11 cellular contexts compared by ENCODE assay signal in genomic region chr11:3626250-3626960, GRCh38. TPM values are rescaled to one million over a fixed set of nuclear protein-coding genes. Genes with fewer than 3 reads are reported as not detected.
A peak's percentile ranks its signal among the peaks of the same experiment; 100 is the strongest.
DNase-seq lines count a peak whose midpoint lies in the region; ATAC-seq and TF ChIP-seq lines count a peak whose summit lies in the region.
"Had no signal": no experiment of that assay in that cellular context is flagged by ENCODE, and none has a peak within 500 bp of the region (broad histone marks: within the 10 kb centered on the region; RNA-seq: fewer than 3 reads in every experiment).

No MANE protein-coding gene starts in this region.

- POLR2A ChIA-PET in WTC11 (lab: Charles Lee): no interaction called here

- peaks cover 5% of the 10 kb centered on the region for H3K27me3 Mint-ChIP-seq in GM23338 (ENCODE audit: insufficient read depth, low read depth, poor library complexity)
- H3K27me3 Mint-ChIP-seq in WTC11 (ENCODE audit: low read depth): no peaks in the 10 kb centered on the region
- H3K27me3 Mint-ChIP-seq in stimulated activated memory B cell treated with anti-CD40 and anti-IgM and Interleukin-4, amounts not matched to agents 10 μg/mL and 1 μg/mL and 100 μg/mL, for 72 hours: no peaks in the 10 kb centered on the region
- H3K27me3 Mint-ChIP-seq: activated CD4-positive, alpha-beta T cell treated with anti-CD3 and anti-CD28 coated beads, Interleukin-2, amount 10 ng/mL, durations not matched to agents 24 days and 14 days had no signal

- no peak overlapping the region for H3K4me2 ChIP-seq in GM23338

- H3K9me2 ChIP-seq in GM23338 (ENCODE audit: insufficient read depth): 0 out of 2 replicates have a peak, but pooled peaks cover 3% of the 10 kb centered on the region

- DNase-seq in GM23338 (ENCODE audit: low spot score) (peak; percentile 41), WTC11 (ENCODE audit: low spot score) (peak; percentile 26), iPS-NIHi11 (ENCODE audit: low spot score) (peak; percentile 43), breast epithelium (ENCODE audit: low spot score in 2 of 2) (no peak), SW480 (ENCODE audit: low spot score) (no peak), uterus (no peak)
- DNase-seq: activated CD4-positive, alpha-beta T cell treated with anti-CD3 and anti-CD28 coated beads, Interleukin-2, amount 10 ng/mL, durations not matched to agents 24 days and 14 days; effector CD4-positive, alpha-beta T cell; NCI-H446; stimulated activated naive B cell treated with anti-CD40 and anti-IgM and Interleukin-4, amounts not matched to agents 10 μg/mL and 1 μg/mL and 100 μg/mL, for 72 hours had no signal

- H3F3A ChIP-seq in GM23338 (replicated peaks; ENCODE audit: low read depth): no peaks in the 10 kb centered on the region

- ATAC-seq in GM23338 (peak; percentile 85), WTC11 (peak; percentile 94)
- peak; percentile 42 for ATAC-seq in stimulated activated memory B cell treated with anti-CD40 and anti-IgM and Interleukin-4, amounts not matched to agents 10 μg/mL and 1 μg/mL and 100 μg/mL, for 72 hours

- H3K36me3 ChIP-seq in GM23338 (ENCODE audit: insufficient read depth) (no peaks in the 10 kb centered on the region), breast epithelium (no peaks in the 10 kb centered on the region), uterus (no peaks in the 10 kb centered on the region)

- H3K9me3 Mint-ChIP-seq in GM23338 (no peaks in the 10 kb centered on the region), WTC11 (no peaks in the 10 kb centered on the region; the same call in 1 of the 2 replicates)
- H3K9me3 Mint-ChIP-seq in stimulated activated memory B cell treated with anti-CD40 and anti-IgM and Interleukin-4, amounts not matched to agents 10 μg/mL and 1 μg/mL and 100 μg/mL, for 72 hours: no peaks in the 10 kb centered on the region
- H3K9me3 Mint-ChIP-seq: activated CD4-positive, alpha-beta T cell treated with anti-CD3 and anti-CD28 coated beads, Interleukin-2, amount 10 ng/mL, durations not matched to agents 24 days and 14 days; stimulated activated naive B cell treated with anti-CD40 and anti-IgM and Interleukin-4, amounts not matched to agents 10 μg/mL and 1 μg/mL and 100 μg/mL, for 72 hours had no signal

- TF ChIP-seq POLR2A in breast epithelium (IDR thresholded peaks at IDR 0.05) (no peak), uterus (IDR thresholded peaks at IDR 0.05) (no peak)

- intact Hi-C loops in breast epithelium (cut with DNase I; ENCODE audit: low total_unique reads) (no loop called here), uterus (cut with DNase I; ENCODE audit: low total_unique reads) (no loop called here)

- H3K4me1 Mint-ChIP-seq in GM23338: no peaks in the 10 kb centered on the region; the same call in 2 of the 3 replicates
- no peaks in the 10 kb centered on the region for H3K4me1 Mint-ChIP-seq in WTC11
- no peaks in the 10 kb centered on the region for H3K4me1 Mint-ChIP-seq in stimulated activated memory B cell treated with anti-CD40 and anti-IgM and Interleukin-4, amounts not matched to agents 10 μg/mL and 1 μg/mL and 100 μg/mL, for 72 hours

- no peak overlapping the region for H3K4me3 ChIP-seq in GM23338
- peak overlapping the region in 1 of 3 donors; percentile 15 for H3K4me3 ChIP-seq in breast epithelium
- H3K4me3 ChIP-seq in uterus: no peak overlapping the region

- no peaks in the 10 kb centered on the region for H3K79me2 ChIP-seq in GM23338 (replicated peaks; ENCODE audit: insufficient read depth)

- H3K4me3 Mint-ChIP-seq in GM23338 (no peak overlapping the region), WTC11 (no peak overlapping the region)
- H3K4me3 Mint-ChIP-seq in stimulated activated memory B cell treated with anti-CD40 and anti-IgM and Interleukin-4, amounts not matched to agents 10 μg/mL and 1 μg/mL and 100 μg/mL, for 72 hours: no peak overlapping the region
- H3K4me3 Mint-ChIP-seq: activated CD4-positive, alpha-beta T cell treated with anti-CD3 and anti-CD28 coated beads, Interleukin-2, amount 10 ng/mL, durations not matched to agents 24 days and 14 days; stimulated activated naive B cell treated with anti-CD40 and anti-IgM and Interleukin-4, amounts not matched to agents 10 μg/mL and 1 μg/mL and 100 μg/mL, for 72 hours had no signal

- H3K36me3 Mint-ChIP-seq in GM23338 (ENCODE audit: low read depth) (no peaks in the 10 kb centered on the region; the same call in 2 of the 3 replicates), WTC11 (no peaks in the 10 kb centered on the region)
- no peaks in the 10 kb centered on the region for H3K36me3 Mint-ChIP-seq in stimulated activated memory B cell treated with anti-CD40 and anti-IgM and Interleukin-4, amounts not matched to agents 10 μg/mL and 1 μg/mL and 100 μg/mL, for 72 hours
- H3K36me3 Mint-ChIP-seq: stimulated activated naive B cell treated with anti-CD40 and anti-IgM and Interleukin-4, amounts not matched to agents 10 μg/mL and 1 μg/mL and 100 μg/mL, for 72 hours had no signal

- H3K4me1 ChIP-seq in GM23338 (ENCODE audit: insufficient read depth) (no peaks in the 10 kb centered on the region), breast epithelium (no peaks in the 10 kb centered on the region), uterus (no peaks in the 10 kb centered on the region)

- H3K27ac Mint-ChIP-seq in GM23338 (no peak overlapping the region), WTC11 (no peak overlapping the region)
- H3K27ac Mint-ChIP-seq in stimulated activated memory B cell treated with anti-CD40 and anti-IgM and Interleukin-4, amounts not matched to agents 10 μg/mL and 1 μg/mL and 100 μg/mL, for 72 hours: no peak overlapping the region
- H3K27ac Mint-ChIP-seq: activated CD4-positive, alpha-beta T cell treated with anti-CD3 and anti-CD28 coated beads, Interleukin-2, amount 10 ng/mL, durations not matched to agents 24 days and 14 days; stimulated activated naive B cell treated with anti-CD40 and anti-IgM and Interleukin-4, amounts not matched to agents 10 μg/mL and 1 μg/mL and 100 μg/mL, for 72 hours had no signal

- no peak overlapping the region for H2AFZ ChIP-seq in GM23338

- CTCF ChIA-PET in WTC11 (lab: Charles Lee): interaction anchor here (0.6 to 1.7 kb wide), 2 partner anchors 17 to 150 kb away, joined by 3 to 4 read pairs; no protein-coding TSS in a partner anchor

- no peaks in the 10 kb centered on the region for H4K20me1 ChIP-seq in GM23338 (replicated peaks; ENCODE audit: insufficient read depth)

- H3K27me3 ChIP-seq in GM23338 (ENCODE audit: insufficient read depth): no peaks in the 10 kb centered on the region
- no peaks in the 10 kb centered on the region for H3K27me3 ChIP-seq in breast epithelium
- H3K27me3 ChIP-seq in uterus: no peaks in the 10 kb centered on the region

- TF ChIP-seq CTCF in GM23338 (conservative IDR thresholded peaks at IDR 0.05; ENCODE audit: low read depth in 2 of 2): peak; percentile 32 to 69
- TF ChIP-seq CTCF in WTC11 (IDR thresholded peaks at IDR 0.05): no peak
- TF ChIP-seq CTCF in breast epithelium (IDR thresholded peaks at IDR 0.05): no peak
- TF ChIP-seq CTCF in uterus (IDR thresholded peaks at IDR 0.05): no peak

- H3K9me3 ChIP-seq in breast epithelium (no peaks in the 10 kb centered on the region), uterus (no peaks in the 10 kb centered on the region)

- no peak overlapping the region for H3K27ac ChIP-seq in GM23338 (ENCODE audit: low read depth)
- H3K27ac ChIP-seq in breast epithelium: no peak overlapping the region
- no peak overlapping the region for H3K27ac ChIP-seq in uterus

TF ChIP-seq in GM23338, 12 proteins besides CTCF, POLR2A, EP300 and RAD21 (continues in another document):
- TF ChIP-seq ZNF331 (CRISPR knock-in tag; IDR thresholded peaks at IDR 0.05; ENCODE audit: low read depth) (no peak), POLR2AphosphoS5 (IDR thresholded peaks at IDR 0.05; ENCODE audit: low read depth) (no peak), JUNB (IDR thresholded peaks at IDR 0.05; ENCODE audit: unreplicated experiment) (no peak), EZH2 (IDR thresholded peaks at IDR 0.05; ENCODE audit: low read depth, unreplicated experiment) (no peak)

TF ChIP-seq in WTC11, 78 proteins besides CTCF, POLR2A, EP300 and RAD21 (continues in another document):
- TF ChIP-seq NFYB (CRISPR knock-in tag; conservative IDR thresholded peaks at IDR 0.05; ENCODE audit: low read depth): no peak
- TF ChIP-seq NFATC4 (CRISPR knock-in tag; IDR thresholded peaks at IDR 0.05): no peak
- TF ChIP-seq, protein P1, sequence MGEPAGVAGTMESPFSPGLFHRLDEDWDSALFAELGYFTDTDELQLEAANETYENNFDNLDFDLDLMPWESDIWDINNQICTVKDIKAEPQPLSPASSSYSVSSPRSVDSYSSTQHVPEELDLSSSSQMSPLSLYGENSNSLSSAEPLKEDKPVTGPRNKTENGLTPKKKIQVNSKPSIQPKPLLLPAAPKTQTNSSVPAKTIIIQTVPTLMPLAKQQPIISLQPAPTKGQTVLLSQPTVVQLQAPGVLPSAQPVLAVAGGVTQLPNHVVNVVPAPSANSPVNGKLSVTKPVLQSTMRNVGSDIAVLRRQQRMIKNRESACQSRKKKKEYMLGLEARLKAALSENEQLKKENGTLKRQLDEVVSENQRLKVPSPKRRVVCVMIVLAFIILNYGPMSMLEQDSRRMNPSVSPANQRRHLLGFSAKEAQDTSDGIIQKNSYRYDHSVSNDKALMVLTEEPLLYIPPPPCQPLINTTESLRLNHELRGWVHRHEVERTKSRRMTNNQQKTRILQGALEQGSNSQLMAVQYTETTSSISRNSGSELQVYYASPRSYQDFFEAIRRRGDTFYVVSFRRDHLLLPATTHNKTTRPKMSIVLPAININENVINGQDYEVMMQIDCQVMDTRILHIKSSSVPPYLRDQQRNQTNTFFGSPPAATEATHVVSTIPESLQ (CRISPR knock-in tag; IDR thresholded peaks at IDR 0.05): no peak
- TF ChIP-seq ZNF232 (CRISPR knock-in tag; IDR thresholded peaks at IDR 0.05): no peak

RNA-seq across cellular contexts. Expression of gene ART5, which starts 15.4 kb away (rescaled TPM):
- total RNA-seq in GM23338 (2014; rRNA removed; shearing (Covaris generic)): 9.0 and 12.9 TPM in 2 replicates
- polyA plus RNA-seq in GM23338 (2016; fragmentation: Nextera tagmentation; extraction: Ambion mirVana): 6.4 and 8.0 TPM in 2 replicates
- total RNA-seq in WTC11 (2021): 4.5 to 8.7 TPM (median 8.1 TPM) in 3 replicates
- 1 to 10 TPM in 2 of 3 donors, not detected in 1; 1.3 to 3.3 TPM for total RNA-seq in breast epithelium
- total RNA-seq in uterus: 1 to 10 TPM in 2 of 4 donors, under 1 TPM in 1, not detected in 1; 0.69 to 2.4 (median 1.7) TPM
- total RNA-seq: activated CD4-positive, alpha-beta T cell treated with anti-CD3 and anti-CD28 coated beads, Interleukin-2, amount 10 ng/mL, durations not matched to agents 24 days and 14 days had no signal

RNA-seq across cellular contexts. Expression of gene ART1, which starts 18.5 kb away (rescaled TPM):
- not detected in 2 replicates for total RNA-seq in GM23338 (2014; rRNA removed; shearing (Covaris generic))
- polyA plus RNA-seq in GM23338 (2016; fragmentation: Nextera tagmentation; extraction: Ambion mirVana): not detected in 2 replicates
- total RNA-seq in WTC11 (2021) (not detected in 3 replicates), breast epithelium (not detected), uterus (not detected)
- total RNA-seq: activated CD4-positive, alpha-beta T cell treated with anti-CD3 and anti-CD28 coated beads, Interleukin-2, amount 10 ng/mL, durations not matched to agents 24 days and 14 days had no signal

RNA-seq across cellular contexts. Expression of gene CHRNA10, which starts 44.8 kb away (rescaled TPM):
- total RNA-seq in GM23338 (2014; rRNA removed; shearing (Covaris generic)): 0.58 and 1.5 TPM in 2 replicates
- polyA plus RNA-seq in GM23338 (2016; fragmentation: Nextera tagmentation; extraction: Ambion mirVana): 0.40 and 0.45 TPM in 2 replicates
- total RNA-seq in WTC11 (2021) (0.46 to 1.7 TPM (median 0.73 TPM) in 3 replicates), breast epithelium (under 1 TPM; 0.48 to 0.88 (median 0.66) TPM), uterus (1 to 10 TPM in 1 of 4 donors, under 1 TPM in 1, not detected in 2; 0.76 to 2.2 TPM)

Comparison
In these comparisons a context has a peak if more than half of its experiments do, and no peak if none do; other contexts are left out.
1. ATAC-seq: peak in every context shown above with its lines; median percentile 94 in WTC11; 85 in GM23338; 42 in stimulated activated memory B cell treated with anti-CD40 and anti-IgM and Interleukin-4, amounts not matched to agents 10 μg/mL and 1 μg/mL and 100 μg/mL, for 72 hours.
2. DNase-seq: peak in GM23338 (single experiment), WTC11 (single experiment) and iPS-NIHi11 (single experiment); none in breast epithelium (0 of 2), SW480 (single experiment) and uterus (0 of 2).
3. CTCF ChIP-seq: peak in GM23338 (2 of 2); none in WTC11 (single experiment), breast epithelium (0 of 3) and uterus (0 of 4).